Comparison of ENCODE assay signal across 26 cellular contexts in the genomic region with DNA sequence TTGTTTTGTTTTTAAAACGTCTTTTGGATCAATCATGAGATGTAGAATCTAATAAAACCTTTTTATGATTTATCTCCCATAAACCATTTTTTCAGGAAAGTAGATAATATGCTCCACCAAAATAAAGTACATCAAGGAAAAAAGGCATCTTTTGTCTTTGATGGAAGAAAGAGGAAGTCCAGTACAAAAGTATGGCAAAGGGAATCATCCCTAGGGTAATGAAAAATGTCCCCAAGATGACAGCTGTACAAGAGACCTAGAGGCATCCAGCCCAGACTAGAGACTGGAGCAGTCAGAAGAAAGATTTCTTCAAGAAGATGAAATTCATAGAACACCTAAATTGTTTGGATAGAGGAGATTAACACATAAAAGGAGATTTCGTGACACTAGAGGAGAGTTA. TPM values are rescaled to one million over a fixed set of nuclear protein-coding genes. Genes with fewer than 3 reads are reported as not detected.
"Had no signal": no experiment of that assay in that cellular context is flagged by ENCODE, and none has a peak within 500 bp of the region (broad histone marks: within the 10 kb centered on the region; RNA-seq: fewer than 3 reads in every experiment).

No MANE protein-coding gene starts in this region.

- H3K4me1 Mint-ChIP-seq: endodermal cell, mesothelial cell of epicardium, naive B cell had no signal

- H3K9me3 Mint-ChIP-seq: dendritic cell treated with granulocyte-macrophage colony-stimulating factor and Interleukin-4, amounts not matched to agents 40 ng/mL and 50 ng/mL, for 4 days; effector memory CD8-positive, alpha-beta T cell; endodermal cell; naive thymus-derived CD8-positive, alpha-beta T cell had no signal

- ATAC-seq: effector memory CD8-positive, alpha-beta T cell; esophagus mucosa; gastrocnemius medialis; heart right ventricle; left cardiac atrium; left lung; left ventricle myocardium superior; lower lobe of right lung; mucosa of descending colon; naive thymus-derived CD8-positive, alpha-beta T cell had no signal

- DNase-seq: cortex of kidney; effector CD8-positive, alpha-beta T cell; effector memory CD8-positive, alpha-beta T cell; endodermal cell; erythroblast; esophagus squamous epithelium; foreskin fibroblast; foreskin melanocyte; gastrocnemius medialis; glutamatergic neuron; head of caudate nucleus; heart right ventricle; hippocampal formation; left cardiac atrium; left lung; left ventricle myocardium superior; lower lobe of right lung; mesenchymal stem cell; mucosa of descending colon; naive B cell; naive thymus-derived CD8-positive, alpha-beta T cell had no signal

- H3K36me3 Mint-ChIP-seq: naive thymus-derived CD8-positive, alpha-beta T cell had no signal

- H3K4me3 Mint-ChIP-seq: dendritic cell treated with granulocyte-macrophage colony-stimulating factor and Interleukin-4, amounts not matched to agents 40 ng/mL and 50 ng/mL, for 4 days; effector memory CD8-positive, alpha-beta T cell; endodermal cell; mesothelial cell of epicardium; naive B cell; naive thymus-derived CD8-positive, alpha-beta T cell had no signal

- H3K4me3 ChIP-seq: esophagus squamous epithelium, gastrocnemius medialis, heart right ventricle, left lung, lower lobe of right lung, mucosa of descending colon had no signal

- H3K27ac Mint-ChIP-seq: dendritic cell treated with granulocyte-macrophage colony-stimulating factor and Interleukin-4, amounts not matched to agents 40 ng/mL and 50 ng/mL, for 4 days; effector memory CD8-positive, alpha-beta T cell; endodermal cell; mesothelial cell of epicardium; naive B cell had no signal

- H3K27me3 Mint-ChIP-seq: dendritic cell treated with granulocyte-macrophage colony-stimulating factor and Interleukin-4, amounts not matched to agents 40 ng/mL and 50 ng/mL, for 4 days; effector memory CD8-positive, alpha-beta T cell; naive B cell; naive thymus-derived CD8-positive, alpha-beta T cell had no signal

RNA-seq across cellular contexts. Expression of gene GFI1, which starts 32.3 kb away (rescaled TPM):
- total RNA-seq: dermis microvascular lymphatic vessel endothelial cell, gastrocnemius medialis, lung microvascular endothelial cell had no signal
